Comparison of ENCODE assay signal across 1 cellular context in the genomic region with DNA sequence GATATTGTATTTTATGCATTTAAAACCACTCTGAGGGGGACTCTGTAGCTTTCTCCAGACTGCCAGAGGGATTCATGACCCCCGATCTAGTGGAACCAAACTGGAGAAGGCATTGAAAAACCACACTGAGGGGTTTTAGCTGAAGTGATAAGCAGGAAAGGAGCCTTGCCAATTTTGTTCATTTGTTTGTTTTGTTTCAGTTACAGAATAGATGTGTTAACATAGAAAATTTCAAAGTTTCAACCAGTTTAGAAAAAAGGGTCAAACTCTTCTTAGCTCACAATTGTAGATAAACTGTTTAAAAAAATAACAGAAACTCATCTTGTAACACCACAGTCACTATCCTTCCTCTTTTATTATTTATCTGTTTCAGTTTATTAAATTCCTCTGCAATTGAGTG.
TF ChIP-seq lines count a peak whose summit lies in the region.

No MANE protein-coding gene starts in this region.

TF ChIP-seq in IMR-90, 13 proteins besides CTCF, POLR2A, EP300 and RAD21:
- TF ChIP-seq SMC3 (IDR thresholded peaks at IDR 0.05; ENCODE audit: low read depth, low read length) (no peak), RCOR1 (IDR thresholded peaks at IDR 0.05; ENCODE audit: insufficient replicate concordance, low read length) (no peak), MAFK (IDR thresholded peaks at IDR 0.05; ENCODE audit: low read depth, low read length) (no peak), NFE2L2 (IDR thresholded peaks at IDR 0.05; ENCODE audit: low read depth, low read length) (no peak), FOS (IDR thresholded peaks at IDR 0.05; ENCODE audit: low read depth, low read length) (no peak), MAZ (IDR thresholded peaks at IDR 0.05; ENCODE audit: borderline replicate concordance, low read depth, low read length) (no peak), BHLHE40 (IDR thresholded peaks at IDR 0.05; ENCODE audit: low read depth, low read length) (no peak), CHD1 (IDR thresholded peaks at IDR 0.05; ENCODE audit: low read depth, low read length) (no peak), CEBPB (IDR thresholded peaks at IDR 0.05; ENCODE audit: low read depth, low read length) (no peak)
- TF ChIP-seq, protein P1, sequence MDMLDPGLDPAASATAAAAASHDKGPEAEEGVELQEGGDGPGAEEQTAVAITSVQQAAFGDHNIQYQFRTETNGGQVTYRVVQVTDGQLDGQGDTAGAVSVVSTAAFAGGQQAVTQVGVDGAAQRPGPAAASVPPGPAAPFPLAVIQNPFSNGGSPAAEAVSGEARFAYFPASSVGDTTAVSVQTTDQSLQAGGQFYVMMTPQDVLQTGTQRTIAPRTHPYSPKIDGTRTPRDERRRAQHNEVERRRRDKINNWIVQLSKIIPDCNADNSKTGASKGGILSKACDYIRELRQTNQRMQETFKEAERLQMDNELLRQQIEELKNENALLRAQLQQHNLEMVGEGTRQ (IDR thresholded peaks at IDR 0.05; ENCODE audit: low read depth, low read length), result no peak
